In the genomic region with DNA sequence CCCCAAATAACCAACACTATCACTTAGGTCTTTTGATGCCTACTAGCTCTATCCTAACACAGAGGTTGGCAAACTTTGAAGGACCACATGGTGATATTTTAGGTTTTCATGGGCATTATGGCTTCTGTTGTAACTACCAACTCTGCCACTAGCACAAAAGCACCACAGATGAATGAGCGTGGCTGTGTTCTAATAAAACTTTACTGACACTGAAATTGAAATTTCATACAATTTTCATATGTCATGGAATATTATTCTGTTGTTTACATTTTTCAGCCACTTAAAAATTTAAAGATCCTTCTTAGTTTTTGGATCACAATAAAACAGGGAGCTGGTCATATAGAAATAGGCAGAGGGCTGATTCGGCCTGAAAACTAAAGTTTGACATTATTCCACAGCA, we compare ENCODE assay signal across 35 cellular contexts.
"Had no signal": no experiment of that assay in that cellular context is flagged by ENCODE, and none has a peak within 500 bp of the region (broad histone marks: within the 10 kb centered on the region; RNA-seq: fewer than 3 reads in every experiment).

No MANE protein-coding gene starts in this region.

- H3K27me3 ChIP-seq: MG63 had no signal

- H3K9me3 ChIP-seq: MG63 had no signal

- H3K4me3 ChIP-seq: MG63 had no signal

- DNase-seq: Karpas-422, Kasumi-1, MG63, MM.1S, MV-4-11, NCI-H1048, NCI-H1092, NCI-H1092 treated with DMSO at 0.1 percent for 48 hours, NCI-H1105, NCI-H1105 treated with DMSO at 0.1 percent for 48 hours, NCI-H1417, NCI-H1417 treated with DMSO at 0.1 percent for 48 hours, NCI-H1436, NCI-H1436 treated with DMSO at 0.1 percent for 48 hours, NCI-H146, NCI-H1694, NCI-H1694 treated with DMSO at 0.1 percent for 48 hours, NCI-H187, NCI-H187 treated with DMSO at 0.1 percent for 48 hours, NCI-H1930, NCI-H2029, NCI-H2029 treated with DMSO at 0.1 percent for 48 hours, NCI-H2081, NCI-H2081 treated with DMSO at 0.1 percent for 48 hours, NCI-H2107, NCI-H2171, NCI-H2171 treated with DMSO at 0.1 percent for 48 hours, NCI-H2227 treated with DMSO at 0.1 percent for 48 hours, NCI-H226, NCI-H345, NCI-H446, NCI-H446 treated with DMSO at 0.1 percent for 48 hours, NCI-H510A, NCI-H510A treated with DMSO at 0.1 percent for 48 hours, NCI-H524 had no signal

- H3K36me3 ChIP-seq: MG63 had no signal
